17 cellular contexts compared by ENCODE assay signal in genomic region chr5:103919526-103919925, GRCh38.
A peak's percentile ranks its signal among the peaks of the same experiment; 100 is the strongest.
DNase-seq lines count a peak whose midpoint lies in the region; TF ChIP-seq lines count a peak whose summit lies in the region.
"Had no signal": no experiment of that assay in that cellular context is flagged by ENCODE, and none has a peak within 500 bp of the region (broad histone marks: within the 10 kb centered on the region; RNA-seq: fewer than 3 reads in every experiment).

No MANE protein-coding gene starts in this region.

- peak overlapping the region; percentile 71 for H2AFZ ChIP-seq in neuronal stem cell (ENCODE audit: low read length)

- peak overlapping the region; percentile 94 for H3K27ac ChIP-seq in neuronal stem cell (replicated peaks; ENCODE audit: low read length)
- H3K27ac ChIP-seq in CD4-positive, alpha-beta memory T cell (ENCODE audit: low read depth, low read length): no peak overlapping the region
- H3K27ac ChIP-seq: RWPE1, SJSA1 had no signal

- H3K4me3 Mint-ChIP-seq in CD4-positive, alpha-beta memory T cell: no peak overlapping the region
- H3K4me3 Mint-ChIP-seq: CD4-positive, CD25-positive, alpha-beta regulatory T cell had no signal

- H3K27me3 Mint-ChIP-seq in CD4-positive, alpha-beta memory T cell: no peaks in the 10 kb centered on the region
- H3K27me3 Mint-ChIP-seq: CD4-positive, CD25-positive, alpha-beta regulatory T cell had no signal

- no peak overlapping the region for H4K91ac ChIP-seq in neuronal stem cell (ENCODE audit: low read depth, low read length, poor library complexity)

- peaks cover 3% of the 10 kb centered on the region for H3K27me3 ChIP-seq in adipocyte (replicated peaks; ENCODE audit: control insufficient read depth, insufficient read depth, low read length)
- no peaks in the 10 kb centered on the region for H3K27me3 ChIP-seq in neuronal stem cell (ENCODE audit: control insufficient read depth in 3 of 3, insufficient read depth in 3 of 3, low read depth in 1 of 3, low read length in 3 of 3)
- no peaks in the 10 kb centered on the region for H3K27me3 ChIP-seq in CD4-positive, alpha-beta memory T cell (ENCODE audit: insufficient read depth, low read length)
- H3K27me3 ChIP-seq: MG63, SJSA1 had no signal

- no peak overlapping the region for H3K4me2 ChIP-seq in neuronal stem cell (ENCODE audit: insufficient read depth, low read length, poor library complexity, severe bottlenecking)

- H3K4me3 ChIP-seq in AG10803 (ENCODE audit: low read length) (no peak overlapping the region), adipocyte (ENCODE audit: low read length) (no peak overlapping the region), neuronal stem cell (ENCODE audit: low read length in 2 of 2) (no peak overlapping the region)
- no peak overlapping the region for H3K4me3 ChIP-seq in CD4-positive, alpha-beta memory T cell (ENCODE audit: low read length in 2 of 2)
- H3K4me3 ChIP-seq: MG63, SJSA1 had no signal

- no peak overlapping the region for H2BK15ac ChIP-seq in neuronal stem cell (ENCODE audit: low read length)

- no peaks in the 10 kb centered on the region for H3K36me3 Mint-ChIP-seq in CD4-positive, alpha-beta memory T cell
- H3K36me3 Mint-ChIP-seq: CD4-positive, CD25-positive, alpha-beta regulatory T cell had no signal

- no peaks in the 10 kb centered on the region for H3K79me1 ChIP-seq in neuronal stem cell (ENCODE audit: low read depth, low read length)

- H2BK12ac ChIP-seq in neuronal stem cell (ENCODE audit: low read length): no peak overlapping the region

- DNase-seq in AG10803 (ENCODE audit: low read depth) (peak; percentile 3), adipocyte (ENCODE audit: low read depth) (peak; percentile 44), kidney glomerular epithelial cell (lab: John Stamatoyannopoulos, UW) (peak; percentile 23), neuronal stem cell (ENCODE audit: low spot score) (no peak), DMS153 (lab: John Stamatoyannopoulos, UW) (no peak), HEK293T (ENCODE audit: extremely low spot score) (no peak), iPS-NIHi11 (ENCODE audit: low spot score) (no peak)
- DNase-seq in CD4-positive, alpha-beta memory T cell: no peak
- DNase-seq: CD4-positive, CD25-positive, alpha-beta regulatory T cell; MG63; NCI-H1105; NCI-H187 treated with DMSO at 0.1 percent for 48 hours; NCI-H2171; NCI-H446 treated with DMSO at 0.1 percent for 48 hours; NCI-H774 had no signal

- H3K36me3 ChIP-seq in adipocyte (ENCODE audit: control insufficient read depth, insufficient read depth, low read length, severe bottlenecking) (no peaks in the 10 kb centered on the region), neuronal stem cell (replicated peaks in 1 of 2; ENCODE audit: control insufficient read depth in 2 of 2, insufficient read depth in 2 of 2, low read length in 2 of 2) (no peaks in the 10 kb centered on the region)
- no peaks in the 10 kb centered on the region for H3K36me3 ChIP-seq in CD4-positive, alpha-beta memory T cell (ENCODE audit: insufficient read depth, low read length)
- H3K36me3 ChIP-seq: MG63, SJSA1 had no signal

- no peak overlapping the region for H4K8ac ChIP-seq in neuronal stem cell (ENCODE audit: low read depth, low read length)

- CTCF ChIA-PET in HEK293T (lab: Yijun Ruan, JAX): interaction anchor here (0.8 to 1.0 kb wide), 2 partner anchors 10 to 109 kb away, joined by 3 read pairs; no protein-coding TSS in a partner anchor
- CTCF ChIA-PET in CD4-positive, alpha-beta memory T cell (lab: Charles Lee; ENCODE audit: partially characterized antibody): no interaction called here

- no peak for TF ChIP-seq CTCF in AG10803 (conservative IDR thresholded peaks at IDR 0.05; ENCODE audit: low read length)

- H3K9ac ChIP-seq in adipocyte (ENCODE audit: low read length) (no peak overlapping the region), neuronal stem cell (ENCODE audit: low read depth, low read length, poor library complexity) (no peak overlapping the region)

- intact Hi-C loops in CD4-positive, alpha-beta memory T cell (cut with micrococcal nuclease): no loop called here

- no peaks in the 10 kb centered on the region for H3K4me1 Mint-ChIP-seq in CD4-positive, alpha-beta memory T cell
- H3K4me1 Mint-ChIP-seq: CD4-positive, CD25-positive, alpha-beta regulatory T cell had no signal

- no peak overlapping the region for H3K18ac ChIP-seq in neuronal stem cell (ENCODE audit: low read length)

- H2BK120ac ChIP-seq in neuronal stem cell (ENCODE audit: low read depth, low read length): no peak overlapping the region

- no peak overlapping the region for H3K27ac Mint-ChIP-seq in CD4-positive, alpha-beta memory T cell
- H3K27ac Mint-ChIP-seq: CD4-positive, CD25-positive, alpha-beta regulatory T cell had no signal

- POLR2A ChIA-PET in HEK293T (lab: Yijun Ruan, JAX): no interaction called here
- POLR2A ChIA-PET in CD4-positive, alpha-beta memory T cell (lab: Charles Lee; ENCODE audit: partially characterized antibody): no interaction called here

- no peak overlapping the region for H3K4ac ChIP-seq in neuronal stem cell (ENCODE audit: low read length)

- no peak overlapping the region for H2AK5ac ChIP-seq in neuronal stem cell (ENCODE audit: low read depth, low read length)

- H3K14ac ChIP-seq in neuronal stem cell (ENCODE audit: low read length): no peak overlapping the region

- peaks cover 0 to 3% (median 0%) of the 10 kb centered on the region in 8 donors for H3K9me3 Mint-ChIP-seq in CD4-positive, alpha-beta memory T cell

- no peak overlapping the region for H2BK5ac ChIP-seq in neuronal stem cell (ENCODE audit: low read length)

- H3K4me1 ChIP-seq in adipocyte (ENCODE audit: control insufficient read depth, insufficient read depth, low read length): peaks cover 14% of the 10 kb centered on the region
- peaks cover 7 to 16% of the 10 kb centered on the region in 2 donors for H3K4me1 ChIP-seq in neuronal stem cell (ENCODE audit: control insufficient read depth in 2 of 2, insufficient read depth in 1 of 2, low read depth in 1 of 2, low read length in 2 of 2)
- H3K4me1 ChIP-seq in CD4-positive, alpha-beta memory T cell (ENCODE audit: insufficient read depth, low read length): no peaks in the 10 kb centered on the region
- H3K4me1 ChIP-seq: SJSA1 had no signal

- H3K9me3 ChIP-seq in adipocyte (ENCODE audit: control insufficient read depth, low read length): no peaks in the 10 kb centered on the region
- H3K9me3 ChIP-seq in neuronal stem cell (replicated peaks in 1 of 2; ENCODE audit: control insufficient read depth in 2 of 2, insufficient read depth in 1 of 2, low read depth in 1 of 2, low read length in 2 of 2): peaks cover 0 to 1% of the 10 kb centered on the region in 2 donors
- H3K9me3 ChIP-seq in CD4-positive, alpha-beta memory T cell (ENCODE audit: control insufficient read depth in 1 of 2, low read length in 2 of 2): no peaks in the 10 kb centered on the region
- H3K9me3 ChIP-seq: MG63, SJSA1 had no signal

- no peak overlapping the region for H3K23ac ChIP-seq in neuronal stem cell (ENCODE audit: low read depth, low read length, poor library complexity)

TF ChIP-seq in HEK293T, 16 proteins besides CTCF, POLR2A, EP300 and RAD21:
- no peak for TF ChIP-seq TARDBP (IDR thresholded peaks at IDR 0.05)
- TF ChIP-seq FOXM1 (IDR thresholded peaks at IDR 0.05; ENCODE audit: borderline replicate concordance): no peak
- TF ChIP-seq SP1 (IDR thresholded peaks at IDR 0.05): no peak
- no peak for TF ChIP-seq HDGF (IDR thresholded peaks at IDR 0.05; ENCODE audit: borderline replicate concordance)
- TF ChIP-seq CTBP1 (IDR thresholded peaks at IDR 0.05; ENCODE audit: borderline replicate concordance): no peak

Comparison
In these comparisons a context has a peak if more than half of its experiments do, and no peak if none do; other contexts are left out.
1. DNase-seq: peak in AG10803 (single experiment), adipocyte (single experiment) and kidney glomerular epithelial cell (single experiment); none in neuronal stem cell (single experiment), DMS153 (single experiment), HEK293T (single experiment), CD4-positive, alpha-beta memory T cell (0 of 5) and iPS-NIHi11 (single experiment).